ENCODE assay signal across 28 cellular contexts in the genomic region with DNA sequence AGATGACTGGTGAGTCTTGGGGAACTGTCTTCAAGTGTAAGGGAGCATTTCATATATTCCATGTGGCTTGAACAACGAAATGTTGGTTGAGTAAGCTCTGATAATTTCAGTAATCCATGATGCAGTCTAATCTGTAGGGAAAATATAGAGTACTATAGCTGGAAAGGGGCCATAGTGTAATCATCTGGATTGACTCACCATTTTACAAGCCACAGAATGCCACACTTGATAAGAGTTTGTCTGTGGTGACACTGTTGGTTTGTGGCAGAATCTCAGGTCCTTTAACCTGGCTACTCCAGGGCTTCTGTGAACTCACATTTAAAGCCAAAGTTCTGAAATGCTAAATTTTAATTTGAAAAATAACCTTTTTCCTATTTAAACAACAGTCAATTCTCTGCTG. TPM values are rescaled to one million over a fixed set of nuclear protein-coding genes. Genes with fewer than 3 reads are reported as not detected.
DNase-seq lines count a peak whose midpoint lies in the region; ATAC-seq and TF ChIP-seq lines count a peak whose summit lies in the region.
"Had no signal": no experiment of that assay in that cellular context is flagged by ENCODE, and none has a peak within 500 bp of the region (broad histone marks: within the 10 kb centered on the region; RNA-seq: fewer than 3 reads in every experiment).

No MANE protein-coding gene starts in this region.

- peaks cover 5% of the 10 kb centered on the region for H3K4me1 Mint-ChIP-seq in stimulated activated naive CD8-positive, alpha-beta T cell treated with anti-CD3 and anti-CD28 coated beads, Interleukin-15, amount 100 ng/mL, for 72 hours
- no peaks in the 10 kb centered on the region for H3K4me1 Mint-ChIP-seq in dendritic cell treated with granulocyte-macrophage colony-stimulating factor and Interleukin-4, amounts not matched to agents 40 ng/mL and 50 ng/mL, for 4 days (ENCODE audit: low read depth)

- H3K27me3 Mint-ChIP-seq in stimulated activated naive CD8-positive, alpha-beta T cell treated with anti-CD3 and anti-CD28 coated beads, Interleukin-15, amount 100 ng/mL, for 72 hours: no peaks in the 10 kb centered on the region
- no peaks in the 10 kb centered on the region for H3K27me3 Mint-ChIP-seq in dendritic cell treated with granulocyte-macrophage colony-stimulating factor and Interleukin-4, amounts not matched to agents 40 ng/mL and 50 ng/mL, for 4 days
- H3K27me3 Mint-ChIP-seq: activated CD4-positive, alpha-beta T cell treated with anti-CD3 and anti-CD28 coated beads, Interleukin-2, amount 10 ng/mL, durations not matched to agents 24 days and 14 days; activated naive CD8-positive, alpha-beta T cell treated with anti-CD3 and anti-CD28 coated beads, Interleukin-2, amount 10 ng/mL, durations not matched to agents 7 days and 5 days; naive B cell had no signal

- H3K4me1 ChIP-seq in SJSA1 (replicated peaks): no peaks in the 10 kb centered on the region
- H3K4me1 ChIP-seq: BLaER1 treated with 17β-estradiol and CSF1 and Interleukin-3, amounts not matched to agents 10 nM and 100 nM; transverse colon had no signal

- H3K9me3 Mint-ChIP-seq in stimulated activated naive CD8-positive, alpha-beta T cell treated with anti-CD3 and anti-CD28 coated beads, Interleukin-15, amount 100 ng/mL, for 72 hours: no peaks in the 10 kb centered on the region
- no peaks in the 10 kb centered on the region for H3K9me3 Mint-ChIP-seq in dendritic cell treated with granulocyte-macrophage colony-stimulating factor and Interleukin-4, amounts not matched to agents 40 ng/mL and 50 ng/mL, for 4 days
- H3K9me3 Mint-ChIP-seq: activated CD4-positive, alpha-beta T cell treated with anti-CD3 and anti-CD28 coated beads, Interleukin-2, amount 10 ng/mL, durations not matched to agents 24 days and 14 days; activated naive CD8-positive, alpha-beta T cell treated with anti-CD3 and anti-CD28 coated beads, Interleukin-2, amount 10 ng/mL, durations not matched to agents 7 days and 5 days; naive B cell had no signal

- TF ChIP-seq CTCF in omental fat pad (IDR thresholded peaks at IDR 0.05): no peak

- H3K27me3 ChIP-seq in SJSA1 (replicated peaks): no peaks in the 10 kb centered on the region
- H3K27me3 ChIP-seq: BLaER1 treated with 17β-estradiol and CSF1 and Interleukin-3, amounts not matched to agents 10 nM and 100 nM; MG63; transverse colon had no signal

- peak; percentile 28 for ATAC-seq in stimulated activated naive CD8-positive, alpha-beta T cell treated with anti-CD3 and anti-CD28 coated beads, Interleukin-15, Interleukin-2, amounts not matched to agents 100 U/mL and 50 U/mL, for 24 hours
- no peak for ATAC-seq in stimulated activated naive CD8-positive, alpha-beta T cell treated with anti-CD3 and anti-CD28 coated beads, Interleukin-15, amount 100 ng/mL, for 72 hours
- ATAC-seq in GM18858 (IDR thresholded peaks at IDR 0.05; ENCODE audit: unreplicated experiment) (no peak), HG02759 (IDR thresholded peaks at IDR 0.05; ENCODE audit: unreplicated experiment) (no peak), omental fat pad (ENCODE audit: low FRiP score) (no peak)
- ATAC-seq: K562 had no signal

- peaks cover 100% of the 10 kb centered on the region for H3K36me3 Mint-ChIP-seq in dendritic cell treated with granulocyte-macrophage colony-stimulating factor and Interleukin-4, amounts not matched to agents 40 ng/mL and 50 ng/mL, for 4 days (ENCODE audit: low read depth)

- no peak overlapping the region for H3K4me3 Mint-ChIP-seq in stimulated activated naive CD8-positive, alpha-beta T cell treated with anti-CD3 and anti-CD28 coated beads, Interleukin-15, amount 100 ng/mL, for 72 hours
- no peak overlapping the region for H3K4me3 Mint-ChIP-seq in dendritic cell treated with granulocyte-macrophage colony-stimulating factor and Interleukin-4, amounts not matched to agents 40 ng/mL and 50 ng/mL, for 4 days
- H3K4me3 Mint-ChIP-seq: activated CD4-positive, alpha-beta T cell treated with anti-CD3 and anti-CD28 coated beads, Interleukin-2, amount 10 ng/mL, durations not matched to agents 24 days and 14 days; activated naive CD8-positive, alpha-beta T cell treated with anti-CD3 and anti-CD28 coated beads, Interleukin-2, amount 10 ng/mL, durations not matched to agents 7 days and 5 days; naive B cell had no signal

- peaks cover 93% of the 10 kb centered on the region for H3K36me3 ChIP-seq in SJSA1

- no peak overlapping the region for H3K27ac Mint-ChIP-seq in stimulated activated naive CD8-positive, alpha-beta T cell treated with anti-CD3 and anti-CD28 coated beads, Interleukin-15, amount 100 ng/mL, for 72 hours
- H3K27ac Mint-ChIP-seq in dendritic cell treated with granulocyte-macrophage colony-stimulating factor and Interleukin-4, amounts not matched to agents 40 ng/mL and 50 ng/mL, for 4 days: peak overlapping the region; percentile 0

- intact Hi-C loops in dendritic cell treated with granulocyte-macrophage colony-stimulating factor and Interleukin-4, amounts not matched to agents 40 ng/mL and 50 ng/mL, for 4 days (cut with micrococcal nuclease): no loop called here

- 0 out of 2 replicates have a peak overlapping the region, but pooled peaks have one; percentile 4 for H3K27ac ChIP-seq in SJSA1
- H3K27ac ChIP-seq: BLaER1 treated with 17β-estradiol and CSF1 and Interleukin-3, amounts not matched to agents 10 nM and 100 nM; left ventricle myocardium inferior; transverse colon had no signal

- no peak overlapping the region for H3K4me3 ChIP-seq in SJSA1
- H3K4me3 ChIP-seq: BLaER1 treated with 17β-estradiol and CSF1 and Interleukin-3, amounts not matched to agents 10 nM and 100 nM; K562; left ventricle myocardium inferior; MG63; transverse colon had no signal

- H3K9me3 ChIP-seq in SJSA1 (replicated peaks): no peaks in the 10 kb centered on the region
- H3K9me3 ChIP-seq: BLaER1 treated with 17β-estradiol and CSF1 and Interleukin-3, amounts not matched to agents 10 nM and 100 nM; left ventricle myocardium inferior; MG63; SK-N-SH; transverse colon had no signal

- no peak for DNase-seq in stimulated activated naive CD8-positive, alpha-beta T cell treated with anti-CD3 and anti-CD28 coated beads, Interleukin-15, Interleukin-2, amounts not matched to agents 100 U/mL and 50 U/mL, for 24 hours
- DNase-seq in stimulated activated naive CD8-positive, alpha-beta T cell treated with anti-CD3 and anti-CD28 coated beads, Interleukin-15, amount 100 ng/mL, for 72 hours: no peak
- no peak for DNase-seq in SJSA1 (ENCODE audit: low read depth in 1 of 2, low spot score in 2 of 2)
- DNase-seq in omental fat pad (ENCODE audit: low spot score): no peak
- DNase-seq: activated CD4-positive, alpha-beta T cell treated with anti-CD3 and anti-CD28 coated beads, Interleukin-2, amount 10 ng/mL, durations not matched to agents 24 days and 14 days; activated naive CD8-positive, alpha-beta T cell treated with anti-CD3 and anti-CD28 coated beads, Interleukin-2, amount 10 ng/mL, durations not matched to agents 7 days and 5 days; cerebellar nuclear complex; COR-L47; DMS53; GF-D8; left ventricle myocardium inferior; MG63; naive B cell; NCI-H1417 treated with DMSO at 0.1 percent for 48 hours; NCI-H2107; NCI-H748 treated with DMSO at 0.1 percent for 48 hours; occipital lobe; SK-N-SH; T-helper 2 cell; transverse colon had no signal

RNA-seq across cellular contexts. Expression of a gene that starts 16.3 kb away (rescaled TPM):
- 13.7 and 18.0 TPM in 2 replicates for total RNA-seq in SJSA1 (2014; rRNA removed; shearing (Covaris generic))
- total RNA-seq in omental fat pad: 10 to 100 TPM; 12.6 to 28.1 (median 21.1) TPM

RNA-seq across cellular contexts. Expression of a gene that starts 17.5 kb away (rescaled TPM):
- 813 and 826 TPM in 2 replicates for total RNA-seq in SJSA1 (2014; rRNA removed; shearing (Covaris generic))
- 100 to 1,000 TPM; 269 to 487 (median 358) TPM for total RNA-seq in omental fat pad

RNA-seq across cellular contexts. Expression of a gene that starts 35.5 kb away (rescaled TPM):
- not detected in 2 replicates for total RNA-seq in SJSA1 (2014; rRNA removed; shearing (Covaris generic))
- total RNA-seq in omental fat pad: not detected
- total RNA-seq: glomerular endothelial cell, HT-29, K562, left ventricle myocardium inferior, mesenteric fat pad, occipital lobe, transverse colon had no signal
